ENCODE assay signal across 14 cellular contexts in genomic region chr9:33137781-33138264, GRCh38. TPM values are rescaled to one million over a fixed set of nuclear protein-coding genes. Genes with fewer than 3 reads are reported as not detected.
A peak's percentile ranks its signal among the peaks of the same experiment; 100 is the strongest.
DNase-seq lines count a peak whose midpoint lies in the region; ATAC-seq and TF ChIP-seq lines count a peak whose summit lies in the region.
"Had no signal": no experiment of that assay in that cellular context is flagged by ENCODE, and none has a peak within 500 bp of the region (broad histone marks: within the 10 kb centered on the region; RNA-seq: fewer than 3 reads in every experiment).

No MANE protein-coding gene starts in this region.

- H3K36me3 ChIP-seq in mammary epithelial cell (ENCODE audit: insufficient read depth, low read length) (peaks cover 6% of the 10 kb centered on the region), spleen (peaks cover 2 to 25% (median 19%) of the 10 kb centered on the region in 6 donors)

- no peak overlapping the region for H3K4me2 ChIP-seq in mammary epithelial cell (ENCODE audit: insufficient read depth, low read depth, low read length)

- H3K4me1 ChIP-seq in mammary epithelial cell (ENCODE audit: insufficient read depth, low read length), result peaks cover 13% of the 10 kb centered on the region
- H3K4me1 ChIP-seq in spleen, result peaks cover 72 to 100% (median 89%) of the 10 kb centered on the region in 6 donors

- no peaks in the 10 kb centered on the region for H4K20me1 ChIP-seq in mammary epithelial cell (ENCODE audit: insufficient read depth, low read length)

- in situ Hi-C loops in mammary epithelial cell (cut with MboI; ENCODE audit: low sequenced_read_pairs in 2 of 2), result no loop called here

- dilution Hi-C loops in mammary epithelial cell (cut with HindIII; ENCODE audit: low sequenced_read_pairs), result no loop called here

- TF ChIP-seq POLR2A in spleen (IDR thresholded peaks at IDR 0.05), result no peak

- no peak overlapping the region for H2AFZ ChIP-seq in mammary epithelial cell (ENCODE audit: low read depth, low read length)

- intact Hi-C loops in MCF 10A (cut with micrococcal nuclease) (no loop called here), mammary epithelial cell (cut with micrococcal nuclease) (no loop called here), spleen (cut with DNase I; ENCODE audit: low total_unique reads) (no loop called here)

- H3K4me1 Mint-ChIP-seq in MCF 10A (ENCODE audit: insufficient read depth, unreplicated experiment), result peaks cover 46% of the 10 kb centered on the region
- peaks cover 47% of the 10 kb centered on the region for H3K4me1 Mint-ChIP-seq in activated naive CD8-positive, alpha-beta T cell treated with anti-CD3 and anti-CD28 coated beads, Interleukin-2, amount 10 ng/mL, durations not matched to agents 7 days and 5 days

- TF ChIP-seq CTCF in MCF 10A (IDR thresholded peaks at IDR 0.05; ENCODE audit: unreplicated experiment) (no peak), mammary epithelial cell (conservative IDR thresholded peaks at IDR 0.05 in 1 of 2, IDR thresholded peaks at IDR 0.05 in 1 of 2; ENCODE audit: extremely low read depth in 1 of 2, insufficient read depth in 1 of 2, low read depth in 1 of 2, low read length in 2 of 2) (no peak), spleen (IDR thresholded peaks at IDR 0.05 in 8 of 11, conservative IDR thresholded peaks at IDR 0.05 in 3 of 11) (no peak)

- DNase-seq in MCF 10A (ENCODE audit: unreplicated experiment) (no peak), mammary epithelial cell (no peak), spleen (peak; percentile 76)
- DNase-seq in activated naive CD8-positive, alpha-beta T cell treated with anti-CD3 and anti-CD28 coated beads, Interleukin-2, amount 10 ng/mL, durations not matched to agents 7 days and 5 days, result no peak
- DNase-seq: activated CD4-positive, alpha-beta T cell treated with anti-CD3 and anti-CD28 coated beads, Interleukin-2, amount 10 ng/mL, durations not matched to agents 24 days and 14 days; activated naive CD4-positive, alpha-beta T cell treated with anti-CD3 and anti-CD28 coated beads, Interleukin-2, amount 10 ng/mL, durations not matched to agents 7 days and 5 days; DMS79; NCI-H2029; posterior cingulate gyrus; stimulated activated CD4-positive, alpha-beta T cell treated with anti-CD3 and anti-CD28 coated beads, Interleukin-1b, Interleukin-23, amount 100 ng/mL, for 48 hours had no signal

- peaks cover 96% of the 10 kb centered on the region for H3K79me2 ChIP-seq in mammary epithelial cell (ENCODE audit: insufficient read depth, low read length)

- no peak overlapping the region for H3K9ac ChIP-seq in mammary epithelial cell (ENCODE audit: insufficient read depth, low read length)

- H3K27ac Mint-ChIP-seq in MCF 10A (ENCODE audit: low read depth, unreplicated experiment), result peak overlapping the region; percentile 10
- peak overlapping the region; percentile 27 for H3K27ac Mint-ChIP-seq in activated naive CD8-positive, alpha-beta T cell treated with anti-CD3 and anti-CD28 coated beads, Interleukin-2, amount 10 ng/mL, durations not matched to agents 7 days and 5 days

- H3K36me3 Mint-ChIP-seq in MCF 10A (ENCODE audit: insufficient read depth, unreplicated experiment), result peaks cover 89% of the 10 kb centered on the region
- H3K36me3 Mint-ChIP-seq in activated naive CD8-positive, alpha-beta T cell treated with anti-CD3 and anti-CD28 coated beads, Interleukin-2, amount 10 ng/mL, durations not matched to agents 7 days and 5 days, result peaks cover 7% of the 10 kb centered on the region

- no peaks in the 10 kb centered on the region for H3K27me3 ChIP-seq in mammary epithelial cell (ENCODE audit: insufficient read depth, low read length)
- H3K27me3 ChIP-seq in spleen (replicated peaks in 1 of 7), result no peaks in the 10 kb centered on the region

- H3K4me3 Mint-ChIP-seq in MCF 10A (ENCODE audit: unreplicated experiment), result no peak overlapping the region
- H3K4me3 Mint-ChIP-seq in activated naive CD8-positive, alpha-beta T cell treated with anti-CD3 and anti-CD28 coated beads, Interleukin-2, amount 10 ng/mL, durations not matched to agents 7 days and 5 days, result peak overlapping the region; percentile 8
- H3K4me3 Mint-ChIP-seq: activated CD4-positive, alpha-beta T cell treated with anti-CD3 and anti-CD28 coated beads, Interleukin-2, amount 10 ng/mL, durations not matched to agents 24 days and 14 days; activated naive CD4-positive, alpha-beta T cell treated with anti-CD3 and anti-CD28 coated beads, Interleukin-2, amount 10 ng/mL, durations not matched to agents 7 days and 5 days had no signal

- H3K9me3 ChIP-seq in mammary epithelial cell (replicated peaks; ENCODE audit: insufficient read depth, low read length) (no peaks in the 10 kb centered on the region), spleen (no peaks in the 10 kb centered on the region)

- no peaks in the 10 kb centered on the region for H3K27me3 Mint-ChIP-seq in MCF 10A (ENCODE audit: insufficient read depth, unreplicated experiment)
- H3K27me3 Mint-ChIP-seq in activated naive CD8-positive, alpha-beta T cell treated with anti-CD3 and anti-CD28 coated beads, Interleukin-2, amount 10 ng/mL, durations not matched to agents 7 days and 5 days, result no peaks in the 10 kb centered on the region
- H3K27me3 Mint-ChIP-seq: activated CD4-positive, alpha-beta T cell treated with anti-CD3 and anti-CD28 coated beads, Interleukin-2, amount 10 ng/mL, durations not matched to agents 24 days and 14 days; activated naive CD4-positive, alpha-beta T cell treated with anti-CD3 and anti-CD28 coated beads, Interleukin-2, amount 10 ng/mL, durations not matched to agents 7 days and 5 days had no signal

- no peak overlapping the region for H3K27ac ChIP-seq in mammary epithelial cell (ENCODE audit: insufficient read depth, low read depth, low read length)
- peak overlapping the region; percentile 12 to 89 (median 76) for H3K27ac ChIP-seq in spleen

- POLR2A ChIA-PET in MCF 10A (lab: Yijun Ruan, JAX), result interaction anchor here (1.0 to 14.7 kb wide), 3 partner anchors 13 to 56 kb away, joined by 3 to 242 read pairs (median 67); partner anchors contain the start of gene B4GALT1
- POLR2A ChIA-PET in activated naive CD8-positive, alpha-beta T cell treated with anti-CD3 and anti-CD28 coated beads, Interleukin-2, amount 10 ng/mL, durations not matched to agents 7 days and 5 days (lab: Charles Lee), result interaction anchor here (0.5 kb wide), 1 partner anchor 17 kb away, joined by 5 read pairs; no protein-coding TSS in a partner anchor

- BruUV-seq in MCF 10A (replicated peaks; lab: Mats Ljungman, UMichigan), result no TSS peak
- no TSS peak for BruUV-seq in mammary epithelial cell (replicated peaks; lab: Mats Ljungman, UMichigan)

- CTCF ChIA-PET in MCF 10A (lab: Yijun Ruan, JAX) (no interaction called here), mammary epithelial cell (lab: Charles Lee; ENCODE audit: low non-redundant PET) (no interaction called here)

- ATAC-seq in GM21576 (IDR thresholded peaks at IDR 0.05; ENCODE audit: unreplicated experiment), result peak; percentile 28
- no peak for ATAC-seq in activated naive CD8-positive, alpha-beta T cell treated with anti-CD3 and anti-CD28 coated beads, Interleukin-2, amount 10 ng/mL, durations not matched to agents 7 days and 5 days (ENCODE audit: low read depth)
- no peak for ATAC-seq in HG02840 (IDR thresholded peaks at IDR 0.05; ENCODE audit: low FRiP score, unreplicated experiment)
- ATAC-seq in GM19023 (IDR thresholded peaks at IDR 0.05; ENCODE audit: unreplicated experiment), result no peak
- no peak for ATAC-seq in HG03442 (IDR thresholded peaks at IDR 0.05; ENCODE audit: unreplicated experiment)

- WGBS in mammary epithelial cell (ENCODE audit: low coverage, missing lambda C conversion rate), result 86% methylated on average over 7 of the region's 11 CpGs
- WGBS in spleen, 5 donors, result 57 to 70% (median 58%) methylated on average over 11 of the region's 11 CpGs

- H3K9me3 Mint-ChIP-seq in MCF 10A (ENCODE audit: unreplicated experiment), result no peaks in the 10 kb centered on the region
- H3K9me3 Mint-ChIP-seq in activated naive CD8-positive, alpha-beta T cell treated with anti-CD3 and anti-CD28 coated beads, Interleukin-2, amount 10 ng/mL, durations not matched to agents 7 days and 5 days, result no peaks in the 10 kb centered on the region
- H3K9me3 Mint-ChIP-seq: activated CD4-positive, alpha-beta T cell treated with anti-CD3 and anti-CD28 coated beads, Interleukin-2, amount 10 ng/mL, durations not matched to agents 24 days and 14 days; activated naive CD4-positive, alpha-beta T cell treated with anti-CD3 and anti-CD28 coated beads, Interleukin-2, amount 10 ng/mL, durations not matched to agents 7 days and 5 days had no signal

- H3K4me3 ChIP-seq in mammary epithelial cell (replicated peaks in 1 of 3; ENCODE audit: insufficient read depth in 1 of 3, low read depth in 2 of 3, low read length in 3 of 3), result no peak overlapping the region
- peak overlapping the region in 1 of 8 donors; percentile 26 for H3K4me3 ChIP-seq in spleen

RNA-seq across cellular contexts. Expression of gene B4GALT1, which starts 29.3 kb away (rescaled TPM):
- 155 and 184 TPM in 2 replicates for total RNA-seq in MCF 10A (2022)
- 100 to 1,000 TPM in 1 of 2 donors, 10 to 100 TPM in 1; 82.2 to 135 TPM for total RNA-seq in mammary epithelial cell
- polyA plus RNA-seq in mammary epithelial cell, result 69.9 TPM
- polyA minus RNA-seq in mammary epithelial cell, result 212 TPM
- 10 to 100 TPM; 34.6 to 35.7 TPM for total RNA-seq in activated naive CD8-positive, alpha-beta T cell treated with anti-CD3 and anti-CD28 coated beads, Interleukin-2, amount 10 ng/mL, durations not matched to agents 7 days and 5 days
- total RNA-seq in spleen, result 100 to 1,000 TPM in 2 of 7 donors, 10 to 100 TPM in 5; 75.1 to 111 (median 91.4) TPM
- 10 to 100 TPM; 18.1 to 29.5 (median 25.4) TPM for polyA plus RNA-seq in spleen
